ENCODE assay signal across 16 cellular contexts in the genomic region with DNA sequence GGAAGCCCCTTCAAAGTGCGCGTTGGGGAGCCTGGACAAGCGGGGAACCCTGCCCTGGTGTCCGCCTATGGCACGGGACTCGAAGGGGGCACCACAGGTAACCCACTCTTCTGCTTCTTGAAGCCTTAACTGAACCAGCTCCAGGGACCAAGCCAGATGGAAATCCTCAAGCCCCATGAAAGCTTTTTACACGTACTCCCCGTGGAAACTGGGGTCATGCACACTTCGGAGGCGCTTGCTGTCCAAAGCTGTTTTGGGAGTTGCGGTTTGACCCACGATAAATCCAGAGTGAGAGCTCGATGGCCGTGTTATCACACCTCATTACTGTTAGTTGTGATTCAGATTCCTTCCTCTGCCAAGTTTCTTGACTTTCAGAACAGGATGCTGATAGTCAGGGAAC. TPM values are rescaled to one million over a fixed set of nuclear protein-coding genes. Genes with fewer than 3 reads are reported as not detected.
DNase-seq lines count a peak whose midpoint lies in the region; ATAC-seq, FAIRE-seq and TF ChIP-seq lines count a peak whose summit lies in the region.
"Had no signal": no experiment of that assay in that cellular context is flagged by ENCODE, and none has a peak within 500 bp of the region (broad histone marks: within the 10 kb centered on the region; RNA-seq: fewer than 3 reads in every experiment).

No MANE protein-coding gene starts in this region.

- no peaks in the 10 kb centered on the region for H3K9me3 Mint-ChIP-seq in chondrocyte (ENCODE audit: low read depth)
- H3K9me3 Mint-ChIP-seq: neural progenitor cell; stimulated activated naive CD8-positive, alpha-beta T cell treated with anti-CD3 and anti-CD28 coated beads, Interleukin-15, amount 100 ng/mL, for 72 hours had no signal

- no peak overlapping the region for H2BK15ac ChIP-seq in IMR-90 (ENCODE audit: low read depth, low read length)

- H4K5ac ChIP-seq in IMR-90 (ENCODE audit: low read depth, low read length) = no peak overlapping the region

- no peak overlapping the region for H3K4me2 ChIP-seq in IMR-90 (ENCODE audit: low read depth, low read length)
- H3K4me2 ChIP-seq: BLaER1 treated with 17β-estradiol and CSF1 and Interleukin-3, amounts not matched to agents 10 nM and 100 nM; neural progenitor cell; smooth muscle cell had no signal

- H3K4me1 Mint-ChIP-seq in chondrocyte (ENCODE audit: low read depth) = peaks cover 65% of the 10 kb centered on the region

- peaks cover 2% of the 10 kb centered on the region; the same call in 1 of the 2 replicates for H3K9me3 ChIP-seq in IMR-90 (ENCODE audit: control insufficient read depth, insufficient read depth, low read length)
- no peaks in the 10 kb centered on the region for H3K9me3 ChIP-seq in kidney (ENCODE audit: control insufficient read depth in 1 of 2, low read length in 2 of 2)
- H3K9me3 ChIP-seq in thoracic aorta = no peaks in the 10 kb centered on the region
- H3K9me3 ChIP-seq: breast epithelium had no signal

- H3K36me3 ChIP-seq in IMR-90 (ENCODE audit: control insufficient read depth, insufficient read depth, low read length) = peaks cover 42% of the 10 kb centered on the region
- peaks cover 11 to 26% of the 10 kb centered on the region in 2 donors for H3K36me3 ChIP-seq in kidney (ENCODE audit: control insufficient read depth in 1 of 2, insufficient read depth in 2 of 2, low read length in 2 of 2)
- peaks cover 27% of the 10 kb centered on the region for H3K36me3 ChIP-seq in thoracic aorta
- H3K36me3 ChIP-seq: breast epithelium, neural progenitor cell had no signal

- H3K27me3 ChIP-seq in IMR-90 (ENCODE audit: control insufficient read depth, insufficient read depth, low read length) (no peaks in the 10 kb centered on the region), thoracic aorta (replicated peaks; ENCODE audit: insufficient read depth) (no peaks in the 10 kb centered on the region)
- H3K27me3 ChIP-seq: BLaER1 treated with 17β-estradiol and CSF1 and Interleukin-3, amounts not matched to agents 10 nM and 100 nM; breast epithelium; neural progenitor cell had no signal

- H3K4me3 ChIP-seq in IMR-90 (ENCODE audit: insufficient read depth, low read depth, low read length) (no peak overlapping the region), kidney (ENCODE audit: low read length in 2 of 2) (no peak overlapping the region), thoracic aorta (no peak overlapping the region)
- H3K4me3 ChIP-seq: BLaER1 treated with 17β-estradiol and CSF1 and Interleukin-3, amounts not matched to agents 10 nM and 100 nM; breast epithelium; GM12878; neural progenitor cell; smooth muscle cell had no signal

- H3K14ac ChIP-seq in IMR-90 (replicated peaks; ENCODE audit: low read depth, low read length) = peak overlapping the region; percentile 60

- TF ChIP-seq RAD21 in IMR-90 (IDR thresholded peaks at IDR 0.05; ENCODE audit: low read length) = no peak

- peak; percentile 82 for DNase-seq in IMR-90
- peak; percentile 59 for DNase-seq in chondrocyte (ENCODE audit: low spot score)
- DNase-seq in kidney = peak; percentile 83
- DNase-seq in thoracic aorta (ENCODE audit: low spot score) = no peak
- no peak for DNase-seq in DMS53 (lab: John Stamatoyannopoulos, UW)
- DNase-seq in NCI-H345 (lab: John Stamatoyannopoulos, UW) = no peak
- DNase-seq: activated gamma-delta T cell treated with Interleukin-2 at 50 U/mL for 16 hours; Karpas-422; NCI-H446 treated with DMSO at 0.1 percent for 48 hours; stimulated activated naive CD8-positive, alpha-beta T cell treated with anti-CD3 and anti-CD28 coated beads, Interleukin-15, amount 100 ng/mL, for 72 hours had no signal

- peak overlapping the region; percentile 7 to 69; a peak in 3 of 4 replicates for H4K8ac ChIP-seq in IMR-90 (ENCODE audit: low read depth in 2 of 2, low read length in 2 of 2)

- peak overlapping the region; percentile 83 for H2AK5ac ChIP-seq in IMR-90 (ENCODE audit: low read depth, low read length)

- H4K91ac ChIP-seq in IMR-90 (ENCODE audit: insufficient read depth, low read depth, low read length) = no peak overlapping the region

- peak overlapping the region; percentile 90 for H2BK120ac ChIP-seq in IMR-90 (ENCODE audit: low read depth, low read length)

- H3K9me1 ChIP-seq in IMR-90 (ENCODE audit: insufficient read depth, low read length) = peaks cover 42% of the 10 kb centered on the region

- no peaks in the 10 kb centered on the region for H3K27me3 Mint-ChIP-seq in chondrocyte (ENCODE audit: low read depth)
- H3K27me3 Mint-ChIP-seq: stimulated activated naive CD8-positive, alpha-beta T cell treated with anti-CD3 and anti-CD28 coated beads, Interleukin-15, amount 100 ng/mL, for 72 hours had no signal

- intact Hi-C loops in IMR-90 (cut with micrococcal nuclease) = loop anchor here (5.0 kb wide), 2 partner anchors 96 to 211 kb away; no protein-coding TSS in a partner anchor
- intact Hi-C loops in kidney (cut with DNase I) = no loop called here

- H3K56ac ChIP-seq in IMR-90 (ENCODE audit: extremely low read depth, insufficient read depth, low read length) = no peak overlapping the region

- 24% methylated on average over 3 of the region's 14 CpGs; no CpG with 5 or more reads in 1 of the 2 experiments for WGBS in IMR-90 (ENCODE audit: extremely low coverage in 2 of 2, insufficient read length in 1 of 2), 2 experiments

- H3K18ac ChIP-seq in IMR-90 (ENCODE audit: low read depth, low read length) = peak overlapping the region; percentile 16; the same call in 1 of the 2 replicates

- in situ Hi-C loops in IMR-90 (cut with MboI; ENCODE audit: low sequenced_read_pairs) = no loop called here

- H3K9ac ChIP-seq in IMR-90 (ENCODE audit: low read depth, low read length) (no peak overlapping the region), kidney (ENCODE audit: low read length in 2 of 2) (no peak overlapping the region)
- H3K9ac ChIP-seq: BLaER1 treated with 17β-estradiol and CSF1 and Interleukin-3, amounts not matched to agents 10 nM and 100 nM; neural progenitor cell had no signal

- H3K27ac ChIP-seq in IMR-90 (ENCODE audit: insufficient read depth, low read length) = peak overlapping the region; percentile 15; the same call in 1 of the 2 replicates
- H3K27ac ChIP-seq in kidney (ENCODE audit: low read depth in 2 of 2, low read length in 2 of 2) = no peak overlapping the region
- peak overlapping the region; percentile 78 to 86 for H3K27ac ChIP-seq in thoracic aorta
- H3K27ac ChIP-seq: BLaER1 treated with 17β-estradiol and CSF1 and Interleukin-3, amounts not matched to agents 10 nM and 100 nM; breast epithelium; neural progenitor cell had no signal

- H3K23ac ChIP-seq in IMR-90 (ENCODE audit: low read depth, low read length) = peak overlapping the region; percentile 33; the same call in 1 of the 2 replicates

- H4K20me1 ChIP-seq in IMR-90 (ENCODE audit: insufficient read depth, low read length) = peaks cover 25% of the 10 kb centered on the region; the same call in 1 of the 2 replicates

- TF ChIP-seq POLR2A in IMR-90 (IDR thresholded peaks at IDR 0.05; ENCODE audit: low read depth, low read length) = no peak

- H3K79me1 ChIP-seq in IMR-90 (ENCODE audit: low read depth in 1 of 2, low read length in 2 of 2) = peaks cover 12 to 77% of the 10 kb centered on the region in 2 experiments

- no peak for TF ChIP-seq CTCF in IMR-90 (conservative IDR thresholded peaks at IDR 0.05; ENCODE audit: low read depth, low read length)
- TF ChIP-seq CTCF in chondrocyte (IDR thresholded peaks at IDR 0.05) = no peak
- no peak for TF ChIP-seq CTCF in kidney (IDR thresholded peaks at IDR 0.05; ENCODE audit: borderline replicate concordance, extremely low read depth, insufficient read depth)
- TF ChIP-seq CTCF in thoracic aorta (IDR thresholded peaks at IDR 0.05) = no peak

- dilution Hi-C loops in IMR-90 (cut with HindIII; ENCODE audit: low sequenced_read_pairs, unreplicated experiment) = no loop called here

- H3K4me1 ChIP-seq in IMR-90 (ENCODE audit: control insufficient read depth, insufficient read depth, low read length) (peaks cover 28% of the 10 kb centered on the region), kidney (ENCODE audit: control insufficient read depth in 1 of 2, insufficient read depth in 1 of 2, low read depth in 1 of 2, low read length in 2 of 2) (peaks cover 19 to 24% of the 10 kb centered on the region in 2 donors), thoracic aorta (ENCODE audit: control insufficient read depth in 1 of 2, low read depth in 2 of 2) (peaks cover 22 to 70% of the 10 kb centered on the region in 2 donors)
- H3K4me1 ChIP-seq: breast epithelium had no signal

- H3K36me3 Mint-ChIP-seq in chondrocyte (ENCODE audit: low read depth) = peaks cover 21% of the 10 kb centered on the region

- H3K4me3 Mint-ChIP-seq in chondrocyte (ENCODE audit: unreplicated experiment) = no peak overlapping the region
- H3K4me3 Mint-ChIP-seq: neural progenitor cell; stimulated activated naive CD8-positive, alpha-beta T cell treated with anti-CD3 and anti-CD28 coated beads, Interleukin-15, amount 100 ng/mL, for 72 hours had no signal

- no TSS peak for BruUV-seq in IMR-90 (replicated peaks; lab: Mats Ljungman, UMichigan)

- H3K27ac Mint-ChIP-seq in chondrocyte (ENCODE audit: unreplicated experiment) = peak overlapping the region; percentile 58
- H3K27ac Mint-ChIP-seq: neural progenitor cell had no signal

- peak overlapping the region; percentile 39 for H2BK5ac ChIP-seq in IMR-90 (ENCODE audit: low read depth, low read length, poor library complexity, severe bottlenecking)

- H2BK20ac ChIP-seq in IMR-90 (ENCODE audit: low read depth, low read length) = peak overlapping the region; percentile 90; the same call in 1 of the 2 replicates

- H2AK9ac ChIP-seq in IMR-90 (replicated peaks; ENCODE audit: low read depth, low read length, poor library complexity) = peak overlapping the region; percentile 76

- peak overlapping the region; percentile 65 for H3K4ac ChIP-seq in IMR-90 (ENCODE audit: low read depth, low read length)

- FAIRE-seq in kidney (lab: Jason Lieb, UNC) = no peak
- FAIRE-seq: GM12878 had no signal

- peak; percentile 16; the same call in 1 of the 2 replicates for ATAC-seq in IMR-90 (ENCODE audit: low read depth)
- no peak for ATAC-seq in thoracic aorta (ENCODE audit: insufficient number of reproducible peaks, low FRiP score, low read depth)
- ATAC-seq in HG02981 (IDR thresholded peaks at IDR 0.05; ENCODE audit: unreplicated experiment) = no peak
- ATAC-seq: GM12878; stimulated activated naive CD8-positive, alpha-beta T cell treated with anti-CD3 and anti-CD28 coated beads, Interleukin-15, amount 100 ng/mL, for 72 hours had no signal

- CTCF ChIA-PET in IMR-90 (lab: Yijun Ruan, JAX) = no interaction called here

- H2AFZ ChIP-seq in IMR-90 (replicated peaks; ENCODE audit: low read length, poor library complexity) = peak overlapping the region; percentile 34
- H2AFZ ChIP-seq: neural progenitor cell had no signal

- POLR2A ChIA-PET in IMR-90 (lab: Charles Lee; ENCODE audit: unreplicated experiment) = no interaction called here

TF ChIP-seq in IMR-90, 13 proteins besides CTCF, POLR2A, EP300 and RAD21 (continues in another document):
- no peak for TF ChIP-seq RCOR1 (IDR thresholded peaks at IDR 0.05; ENCODE audit: insufficient replicate concordance, low read length)

RNA-seq across cellular contexts. Expression of a gene that starts 47.5 kb away (rescaled TPM):
- total RNA-seq in IMR-90 (2012; rRNA removed) = not detected in 2 replicates
- not detected in 2 replicates for polyA plus RNA-seq in IMR-90 (2012; rRNA removed)
- polyA plus RNA-seq in IMR-90 (2012; cell fraction: cytosol; rRNA removed) = not detected in 2 replicates
- not detected in 2 replicates for polyA plus RNA-seq in IMR-90 (2012; cell fraction: nucleus; rRNA removed; ENCODE audit: low replicate concordance)
- total RNA-seq in chondrocyte = not detected in 3 replicates
- total RNA-seq in kidney = 24.9 TPM
- polyA plus RNA-seq in kidney (ENCODE audit: insufficient read depth, low read depth, low replicate concordance) = 27.5 TPM
- 1 to 10 TPM; 2.3 to 3.8 TPM for total RNA-seq in thoracic aorta
- total RNA-seq: smooth muscle cell had no signal

Comparison
In these comparisons a context has a peak if more than half of its experiments do, and no peak if none do; other contexts are left out.
1. DNase-seq: peak in IMR-90 (single experiment), chondrocyte (single experiment) and kidney (single experiment); none in thoracic aorta (single experiment), DMS53 (single experiment) and NCI-H345 (single experiment).
2. H3K27ac ChIP-seq: peak in IMR-90 (single experiment) and thoracic aorta (2 of 2); none in kidney (0 of 2).